In genomic region chr1:111777301-111777700, GRCh38 we compare ENCODE assay signal across 24 cellular contexts.
"Had no signal": no experiment of that assay in that cellular context is flagged by ENCODE, and none has a peak within 500 bp of the region (broad histone marks: within the 10 kb centered on the region; RNA-seq: fewer than 3 reads in every experiment).

No MANE protein-coding gene starts in this region.

- H3K36me3 ChIP-seq: neural progenitor cell had no signal

- ATAC-seq: natural killer cell treated with Interleukin-12 subunit alpha and Interleukin-12 subunit beta and Interleukin-15 and Interleukin-18, amount 100 ng/mL, for 72 hours; stimulated activated effector memory CD8-positive, alpha-beta T cell treated with anti-CD3 and anti-CD28 coated beads, Interleukin-12 subunit alpha, Interleukin-12 subunit beta, amount 100 ng/mL, for 72 hours; stimulated activated naive CD8-positive, alpha-beta T cell treated with anti-CD3 and anti-CD28 coated beads, Interleukin-15, Interleukin-2, amounts not matched to agents 100 U/mL and 50 U/mL, for 24 hours had no signal

- H3K9ac ChIP-seq: neural progenitor cell, parathyroid adenoma had no signal

- H3K4me2 ChIP-seq: neural progenitor cell had no signal

- H3K4me3 Mint-ChIP-seq: immature natural killer cell; memory B cell; naive B cell; natural killer cell treated with Interleukin-12 subunit alpha and Interleukin-12 subunit beta and Interleukin-15 and Interleukin-18, amount 100 ng/mL, for 72 hours; neural progenitor cell; stimulated activated effector memory CD8-positive, alpha-beta T cell treated with anti-CD3 and anti-CD28 coated beads, Interleukin-12 subunit alpha, Interleukin-12 subunit beta, amount 100 ng/mL, for 72 hours; type B pancreatic cell had no signal

- H3K9me3 Mint-ChIP-seq: immature natural killer cell; memory B cell; natural killer cell treated with Interleukin-12 subunit alpha and Interleukin-12 subunit beta and Interleukin-15 and Interleukin-18, amount 100 ng/mL, for 72 hours; neural progenitor cell; stimulated activated effector memory CD8-positive, alpha-beta T cell treated with anti-CD3 and anti-CD28 coated beads, Interleukin-12 subunit alpha, Interleukin-12 subunit beta, amount 100 ng/mL, for 72 hours; type B pancreatic cell had no signal

- H3K4me1 Mint-ChIP-seq: immature natural killer cell; memory B cell; naive B cell; stimulated activated effector memory CD8-positive, alpha-beta T cell treated with anti-CD3 and anti-CD28 coated beads, Interleukin-12 subunit alpha, Interleukin-12 subunit beta, amount 100 ng/mL, for 72 hours had no signal

- H3K27ac Mint-ChIP-seq: immature natural killer cell; memory B cell; naive B cell; natural killer cell treated with Interleukin-12 subunit alpha and Interleukin-12 subunit beta and Interleukin-15 and Interleukin-18, amount 100 ng/mL, for 72 hours; neural progenitor cell; stimulated activated effector memory CD8-positive, alpha-beta T cell treated with anti-CD3 and anti-CD28 coated beads, Interleukin-12 subunit alpha, Interleukin-12 subunit beta, amount 100 ng/mL, for 72 hours; type B pancreatic cell had no signal

- H3K4me3 ChIP-seq: dorsolateral prefrontal cortex, lung, neural progenitor cell, prostate gland, right atrium auricular region, sigmoid colon, testis, tibial artery had no signal

- H3K79me2 ChIP-seq: parathyroid adenoma had no signal

- FAIRE-seq: colon, frontal cortex had no signal

- H3K4me1 ChIP-seq: neural progenitor cell, parathyroid adenoma, prostate gland, right atrium auricular region, testis, tibial artery had no signal

- H3K27me3 ChIP-seq: dorsolateral prefrontal cortex, neural progenitor cell, right atrium auricular region, sigmoid colon, testis, tibial artery had no signal

- H2AFZ ChIP-seq: neural progenitor cell, parathyroid adenoma had no signal

- H3K36me3 Mint-ChIP-seq: naive B cell; natural killer cell treated with Interleukin-12 subunit alpha and Interleukin-12 subunit beta and Interleukin-15 and Interleukin-18, amount 100 ng/mL, for 72 hours; neural progenitor cell; stimulated activated effector memory CD8-positive, alpha-beta T cell treated with anti-CD3 and anti-CD28 coated beads, Interleukin-12 subunit alpha, Interleukin-12 subunit beta, amount 100 ng/mL, for 72 hours; type B pancreatic cell had no signal

- DNase-seq: dorsolateral prefrontal cortex; effector CD4-positive, alpha-beta T cell; hypothalamus; immature natural killer cell; islet precursor cell; naive B cell; sigmoid colon; stimulated activated CD4-positive, alpha-beta T cell treated with anti-CD3 and anti-CD28 coated beads, Interleukin-2, amount 100 ng/mL, for 24 hours; stimulated activated CD4-positive, alpha-beta T cell treated with anti-CD3 and anti-CD28 coated beads, Interleukin-4, amount 100 ng/mL, for 24 hours; stimulated activated naive CD8-positive, alpha-beta T cell treated with anti-CD3 and anti-CD28 coated beads, Interleukin-15, Interleukin-2, amounts not matched to agents 100 U/mL and 50 U/mL, for 24 hours; substantia nigra; testis; tibial artery had no signal

- H3K27ac ChIP-seq: dorsolateral prefrontal cortex, neural progenitor cell, parathyroid adenoma, prostate gland, right atrium auricular region, sigmoid colon, testis, tibial artery had no signal

- H3K9me3 ChIP-seq: prostate gland, right atrium auricular region, sigmoid colon, testis, tibial artery had no signal
